1 cellular context compared by ENCODE assay signal in the genomic region with DNA sequence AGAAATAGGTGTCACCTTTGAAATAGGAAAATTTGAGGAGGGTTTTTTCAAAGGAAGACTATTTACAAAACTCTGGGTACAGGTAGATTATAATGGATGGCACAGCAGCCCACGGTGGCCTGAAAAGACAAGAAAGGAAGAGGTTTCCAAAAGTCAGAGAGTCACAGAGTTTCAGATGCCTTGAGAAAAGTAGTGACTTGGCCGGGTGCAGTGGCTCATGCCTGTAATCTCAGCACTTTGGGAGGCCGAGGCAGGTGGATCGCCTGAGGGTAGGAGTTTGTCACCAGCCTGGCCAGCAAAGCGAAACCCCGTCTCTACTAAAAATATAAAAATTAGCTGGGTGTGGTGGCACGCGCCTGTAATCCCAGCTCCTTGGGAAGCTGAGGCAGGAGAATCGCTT.
TF ChIP-seq lines count a peak whose summit lies in the region.

No MANE protein-coding gene starts in this region.

TF ChIP-seq in IMR-90, 13 proteins besides CTCF, POLR2A, EP300 and RAD21 (continued from another document):
- TF ChIP-seq, protein P1, sequence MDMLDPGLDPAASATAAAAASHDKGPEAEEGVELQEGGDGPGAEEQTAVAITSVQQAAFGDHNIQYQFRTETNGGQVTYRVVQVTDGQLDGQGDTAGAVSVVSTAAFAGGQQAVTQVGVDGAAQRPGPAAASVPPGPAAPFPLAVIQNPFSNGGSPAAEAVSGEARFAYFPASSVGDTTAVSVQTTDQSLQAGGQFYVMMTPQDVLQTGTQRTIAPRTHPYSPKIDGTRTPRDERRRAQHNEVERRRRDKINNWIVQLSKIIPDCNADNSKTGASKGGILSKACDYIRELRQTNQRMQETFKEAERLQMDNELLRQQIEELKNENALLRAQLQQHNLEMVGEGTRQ (IDR thresholded peaks at IDR 0.05; ENCODE audit: low read depth, low read length) = no peak
- TF ChIP-seq FOS (IDR thresholded peaks at IDR 0.05; ENCODE audit: low read depth, low read length) = no peak
- TF ChIP-seq MAFK (IDR thresholded peaks at IDR 0.05; ENCODE audit: low read depth, low read length) = no peak
- TF ChIP-seq, protein P2, sequence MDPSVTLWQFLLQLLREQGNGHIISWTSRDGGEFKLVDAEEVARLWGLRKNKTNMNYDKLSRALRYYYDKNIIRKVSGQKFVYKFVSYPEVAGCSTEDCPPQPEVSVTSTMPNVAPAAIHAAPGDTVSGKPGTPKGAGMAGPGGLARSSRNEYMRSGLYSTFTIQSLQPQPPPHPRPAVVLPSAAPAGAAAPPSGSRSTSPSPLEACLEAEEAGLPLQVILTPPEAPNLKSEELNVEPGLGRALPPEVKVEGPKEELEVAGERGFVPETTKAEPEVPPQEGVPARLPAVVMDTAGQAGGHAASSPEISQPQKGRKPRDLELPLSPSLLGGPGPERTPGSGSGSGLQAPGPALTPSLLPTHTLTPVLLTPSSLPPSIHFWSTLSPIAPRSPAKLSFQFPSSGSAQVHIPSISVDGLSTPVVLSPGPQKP (IDR thresholded peaks at IDR 0.05; ENCODE audit: borderline replicate concordance, low read depth, low read length) = no peak
- no peak for TF ChIP-seq RCOR1 (IDR thresholded peaks at IDR 0.05; ENCODE audit: insufficient replicate concordance, low read length)
- TF ChIP-seq BHLHE40 (IDR thresholded peaks at IDR 0.05; ENCODE audit: low read depth, low read length) = no peak
- TF ChIP-seq SMC3 (IDR thresholded peaks at IDR 0.05; ENCODE audit: low read depth, low read length) = no peak
- no peak for TF ChIP-seq CEBPB (IDR thresholded peaks at IDR 0.05; ENCODE audit: low read depth, low read length)
- no peak for TF ChIP-seq MXI1 (IDR thresholded peaks at IDR 0.05; ENCODE audit: borderline replicate concordance, low read depth, low read length)
- no peak for TF ChIP-seq MAZ (IDR thresholded peaks at IDR 0.05; ENCODE audit: borderline replicate concordance, low read depth, low read length)
- TF ChIP-seq CHD1 (IDR thresholded peaks at IDR 0.05; ENCODE audit: low read depth, low read length) = no peak
- no peak for TF ChIP-seq RFX5 (IDR thresholded peaks at IDR 0.05; ENCODE audit: low read depth, low read length)
